ENCODE assay signal across 9 cellular contexts in genomic region chr2:23237147-23237546, GRCh38.
"Had no signal": no experiment of that assay in that cellular context is flagged by ENCODE, and none has a peak within 500 bp of the region (broad histone marks: within the 10 kb centered on the region; RNA-seq: fewer than 3 reads in every experiment).

No MANE protein-coding gene starts in this region.

- H3K4me1 ChIP-seq: HAP-1 had no signal

- H3K4me1 Mint-ChIP-seq: GM23338 had no signal

- H3K36me3 ChIP-seq: HAP-1 had no signal

- H3K9me3 Mint-ChIP-seq: GM23338, HFFc6 had no signal

- H3K4me3 Mint-ChIP-seq: GM23338, H9, HFFc6 had no signal

- H3K27ac Mint-ChIP-seq: GM23338, H9, HFFc6 had no signal

- H3K27ac ChIP-seq: GM23248 had no signal

- ATAC-seq: GM23338, HCT116 had no signal

- H3K4me3 ChIP-seq: GM23248, GM23338, HAP-1 had no signal

- H3K9me3 ChIP-seq: HAP-1 had no signal

- DNase-seq: GM23248, GOT3, H7, H9, HCEC 1CT, HFFc6 had no signal
